ENCODE assay signal across 8 cellular contexts in the genomic region with DNA sequence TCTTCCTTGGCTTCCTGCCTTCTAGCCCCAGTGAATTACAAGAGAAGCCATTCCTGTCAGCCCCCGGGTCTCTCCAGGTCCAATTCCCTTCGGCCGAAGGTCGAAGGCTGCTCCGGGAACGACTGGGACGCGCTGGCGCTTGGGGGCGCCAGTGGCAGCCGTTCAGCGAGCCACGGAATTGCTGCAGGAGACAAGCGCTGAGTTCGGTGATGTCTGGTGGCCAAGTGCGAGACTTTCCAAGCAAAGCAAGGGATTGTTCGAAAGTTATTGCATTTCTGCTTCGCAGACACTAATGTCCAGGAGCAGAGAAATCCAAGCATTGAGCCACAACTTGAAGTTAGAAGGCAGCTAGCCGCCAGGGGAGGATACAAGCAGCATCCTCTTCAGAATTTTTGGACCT. TPM values are rescaled to one million over a fixed set of nuclear protein-coding genes. Genes with fewer than 3 reads are reported as not detected.
DNase-seq lines count a peak whose midpoint lies in the region; ATAC-seq and TF ChIP-seq lines count a peak whose summit lies in the region.

No MANE protein-coding gene starts in this region.

- no peaks in the 10 kb centered on the region for H3K36me3 Mint-ChIP-seq in stimulated activated effector memory CD8-positive, alpha-beta T cell treated with anti-CD3 and anti-CD28 coated beads, Interleukin-12 subunit alpha, Interleukin-12 subunit beta, amount 100 ng/mL, for 72 hours

- no peak overlapping the region for H3K27ac Mint-ChIP-seq in stimulated activated effector memory CD8-positive, alpha-beta T cell treated with anti-CD3 and anti-CD28 coated beads, Interleukin-12 subunit alpha, Interleukin-12 subunit beta, amount 100 ng/mL, for 72 hours

- no peak overlapping the region for H3K27ac ChIP-seq in adrenal gland

- H3K9me3 Mint-ChIP-seq in stimulated activated effector memory CD8-positive, alpha-beta T cell treated with anti-CD3 and anti-CD28 coated beads, Interleukin-12 subunit alpha, Interleukin-12 subunit beta, amount 100 ng/mL, for 72 hours: no peaks in the 10 kb centered on the region

- H3K4me1 ChIP-seq in BE2C (no peaks in the 10 kb centered on the region), adrenal gland (replicated peaks in 1 of 2) (peaks cover 0 to 18% of the 10 kb centered on the region in 2 donors)

- no peak for TF ChIP-seq POLR2A in adrenal gland (IDR thresholded peaks at IDR 0.05)

- peak overlapping the region; percentile 83 for H3K4me3 Mint-ChIP-seq in stimulated activated effector memory CD8-positive, alpha-beta T cell treated with anti-CD3 and anti-CD28 coated beads, Interleukin-12 subunit alpha, Interleukin-12 subunit beta, amount 100 ng/mL, for 72 hours

- H3K9me3 ChIP-seq in BE2C (no peaks in the 10 kb centered on the region), adrenal gland (replicated peaks in 1 of 3) (no peaks in the 10 kb centered on the region)

- H3K4me3 ChIP-seq in BE2C (ENCODE audit: low read depth, low read length) (peak overlapping the region; percentile 59), adrenal gland (no peak overlapping the region)

- intact Hi-C loops in adrenal gland (cut with DNase I): no loop called here

- 0 to 7% (median 2%) methylated on average over 3 to 19 of the region's 19 CpGs for WGBS in adrenal gland, 4 donors

- TF ChIP-seq CTCF in BE2C (IDR thresholded peaks at IDR 0.05; ENCODE audit: low read depth, low read length) (peak; percentile 76), adrenal gland (IDR thresholded peaks at IDR 0.05) (peak in 1 of 6 experiments; percentile 25)

- no peaks in the 10 kb centered on the region for H3K36me3 ChIP-seq in BE2C
- H3K36me3 ChIP-seq in adrenal gland (replicated peaks in 1 of 2): no peaks in the 10 kb centered on the region

- peaks cover 30% of the 10 kb centered on the region for H3K4me1 Mint-ChIP-seq in stimulated activated effector memory CD8-positive, alpha-beta T cell treated with anti-CD3 and anti-CD28 coated beads, Interleukin-12 subunit alpha, Interleukin-12 subunit beta, amount 100 ng/mL, for 72 hours

- peaks cover 51% of the 10 kb centered on the region for H3K27me3 ChIP-seq in BE2C
- peaks cover 44% of the 10 kb centered on the region for H3K27me3 ChIP-seq in adrenal gland

- ATAC-seq in stimulated activated effector memory CD8-positive, alpha-beta T cell treated with anti-CD3 and anti-CD28 coated beads, Interleukin-12 subunit alpha, Interleukin-12 subunit beta, amount 100 ng/mL, for 72 hours: peak; percentile 30
- no peak for ATAC-seq in GM19395 (IDR thresholded peaks at IDR 0.05; ENCODE audit: unreplicated experiment)

- DNase-seq in BE2C (peak; percentile 65), HCEC 1CT (peak; percentile 32), adrenal gland (peak in 4 of 7 donors; percentile 14 to 28 (median 20)), iPS-NIHi11 (ENCODE audit: low spot score) (peak; percentile 68), OCI-M1 (lab: John Stamatoyannopoulos, UW) (no peak)
- no peak for DNase-seq in stimulated activated effector memory CD8-positive, alpha-beta T cell treated with anti-CD3 and anti-CD28 coated beads, Interleukin-12 subunit alpha, Interleukin-12 subunit beta, amount 100 ng/mL, for 72 hours (ENCODE audit: low spot score in 2 of 2)
- no peak for DNase-seq in activated CD4-positive, CD25-positive, alpha-beta regulatory T cell treated with anti-CD3 and anti-CD28 coated beads, Interleukin-2, amount 50 U/mL, for 72 hours

RNA-seq across cellular contexts. Expression of a gene that starts 1.1 kb away (rescaled TPM):
- polyA plus RNA-seq in BE2C (2012; ENCODE audit: insufficient read depth, insufficient read length, low read depth): not detected
- total RNA-seq in adrenal gland: 1 to 10 TPM in 2 of 8 donors, under 1 TPM in 6; 0.14 to 1.2 (median 0.56) TPM
- polyA plus RNA-seq in adrenal gland: under 1 TPM; 0.24 to 0.94 (median 0.86) TPM

Comparison
In these comparisons a context has a peak if more than half of its experiments do, and no peak if none do; other contexts are left out.
1. DNase-seq: peak in BE2C (single experiment), HCEC 1CT (single experiment), adrenal gland (4 of 7) and iPS-NIHi11 (single experiment); none in stimulated activated effector memory CD8-positive, alpha-beta T cell treated with anti-CD3 and anti-CD28 coated beads, Interleukin-12 subunit alpha, Interleukin-12 subunit beta, amount 100 ng/mL, for 72 hours (0 of 2), activated CD4-positive, CD25-positive, alpha-beta regulatory T cell treated with anti-CD3 and anti-CD28 coated beads, Interleukin-2, amount 50 U/mL, for 72 hours (single experiment) and OCI-M1 (single experiment).